Comparison of ENCODE assay signal across 1 cellular context in the genomic region with DNA sequence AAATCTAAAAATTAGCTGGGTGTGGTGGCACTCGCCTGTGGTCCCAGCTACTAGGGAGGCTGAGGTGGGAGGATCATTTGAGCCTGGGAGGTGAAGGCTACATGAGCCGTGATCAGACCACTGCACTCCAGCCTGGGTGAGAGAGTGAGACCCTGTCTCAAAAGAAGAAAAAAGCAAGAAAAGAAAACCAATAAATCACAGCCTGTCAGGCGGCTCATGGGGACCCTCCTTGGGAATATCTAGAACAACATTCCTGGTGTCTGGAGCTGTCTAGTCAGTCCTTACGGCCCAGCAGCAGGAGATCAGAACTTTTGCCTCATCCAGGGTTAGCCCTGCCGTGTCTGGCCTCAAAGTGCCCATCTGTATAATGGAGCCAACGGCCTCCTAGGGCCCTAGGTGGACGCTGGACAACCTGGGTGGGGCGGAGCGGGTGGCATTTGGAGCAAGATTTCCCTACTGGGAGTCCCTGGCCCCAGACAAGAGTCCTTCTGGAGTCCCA.
TF ChIP-seq lines count a peak whose summit lies in the region.

No MANE protein-coding gene starts in this region.

TF ChIP-seq in K562, 482 proteins besides CTCF, POLR2A, EP300 and RAD21:
- TF ChIP-seq ATF1 (CRISPR knock-in tag; IDR thresholded peaks at IDR 0.05): no peak
- TF ChIP-seq ATF1 (tag; IDR thresholded peaks at IDR 0.05): peak; percentile 21; the same call in 1 of the 2 replicates
- TF ChIP-seq PHF20 (IDR thresholded peaks at IDR 0.05; ENCODE audit: partially characterized antibody): peak; percentile 82
- peak; percentile 99 for TF ChIP-seq BCOR (IDR thresholded peaks at IDR 0.05)
- peak; percentile 83; the same call in 1 of the 2 replicates for TF ChIP-seq PTBP1 (IDR thresholded peaks at IDR 0.05; ENCODE audit: low read depth, low read length)
- no peak for TF ChIP-seq ERF (CRISPR knock-in tag; IDR thresholded peaks at IDR 0.05)
- TF ChIP-seq MECOM (CRISPR knock-in tag; IDR thresholded peaks at IDR 0.05): no peak
- TF ChIP-seq ZHX1 (conservative IDR thresholded peaks at IDR 0.05; ENCODE audit: low read length): no peak
- no peak for TF ChIP-seq TAF7 (tag; IDR thresholded peaks at IDR 0.05)
- TF ChIP-seq HDAC2 (IDR thresholded peaks at IDR 0.05): peak; percentile 96
- TF ChIP-seq MAZ (CRISPR knock-in tag; conservative IDR thresholded peaks at IDR 0.05 in 1 of 2, IDR thresholded peaks at IDR 0.05 in 1 of 2): no peak
- peak; percentile 97 for TF ChIP-seq RBM25 (IDR thresholded peaks at IDR 0.05; ENCODE audit: low read depth, low read length, severe bottlenecking)
- TF ChIP-seq KDM1A (IDR thresholded peaks at IDR 0.05): peak; percentile 93 to 98
- 0 out of 4 replicates have a peak, but pooled peaks of 1 of the 2 experiments have one; percentile 31 for TF ChIP-seq ARNT (IDR thresholded peaks at IDR 0.05)
- TF ChIP-seq, protein P1, sequence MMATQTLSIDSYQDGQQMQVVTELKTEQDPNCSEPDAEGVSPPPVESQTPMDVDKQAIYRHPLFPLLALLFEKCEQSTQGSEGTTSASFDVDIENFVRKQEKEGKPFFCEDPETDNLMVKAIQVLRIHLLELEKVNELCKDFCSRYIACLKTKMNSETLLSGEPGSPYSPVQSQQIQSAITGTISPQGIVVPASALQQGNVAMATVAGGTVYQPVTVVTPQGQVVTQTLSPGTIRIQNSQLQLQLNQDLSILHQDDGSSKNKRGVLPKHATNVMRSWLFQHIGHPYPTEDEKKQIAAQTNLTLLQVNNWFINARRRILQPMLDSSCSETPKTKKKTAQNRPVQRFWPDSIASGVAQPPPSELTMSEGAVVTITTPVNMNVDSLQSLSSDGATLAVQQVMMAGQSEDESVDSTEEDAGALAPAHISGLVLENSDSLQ (IDR thresholded peaks at IDR 0.05): peak; percentile 88
- peak; percentile 98 for TF ChIP-seq CBX1 (IDR thresholded peaks at IDR 0.05; ENCODE audit: low read depth)
- TF ChIP-seq BRD9 (IDR thresholded peaks at IDR 0.05; ENCODE audit: low read depth, partially characterized antibody): peak; percentile 48
- no peak for TF ChIP-seq MBD1 (CRISPR knock-in tag; IDR thresholded peaks at IDR 0.05)
- peak; percentile 69; the same call in 1 of the 2 replicates for TF ChIP-seq HDGF (IDR thresholded peaks at IDR 0.05)
- TF ChIP-seq PBX2 (CRISPR knock-in tag; IDR thresholded peaks at IDR 0.05; ENCODE audit: low read depth): peak; percentile 22; the same call in 1 of the 2 replicates
- TF ChIP-seq PBX2 (tag; conservative IDR thresholded peaks at IDR 0.05; ENCODE audit: low read depth): peak; percentile 76
- TF ChIP-seq MEIS2 (IDR thresholded peaks at IDR 0.05; ENCODE audit: partially characterized antibody): peak; percentile 81
- TF ChIP-seq HNRNPLL (IDR thresholded peaks at IDR 0.05; ENCODE audit: low read depth, low read length, poor library complexity, severe bottlenecking): peak; percentile 3
- peak; percentile 96 for TF ChIP-seq CHD4 (IDR thresholded peaks at IDR 0.05; ENCODE audit: insufficient read depth, insufficient replicate concordance, low read depth, low read length, poor library complexity, severe bottlenecking)
- peak in 1 of 2 experiments; percentile 84; a peak in 2 of 4 replicates for TF ChIP-seq RCOR1 (IDR thresholded peaks at IDR 0.05; ENCODE audit: borderline replicate concordance in 1 of 2, low read depth in 2 of 2, low read length in 2 of 2)
- peak; percentile 98 for TF ChIP-seq SMARCA5 (IDR thresholded peaks at IDR 0.05)
- TF ChIP-seq HDAC1 (IDR thresholded peaks at IDR 0.05): 0 out of 4 replicates have a peak, but pooled peaks have one; percentile 46 to 47
